In genomic region chr2:240296104-240296406, GRCh38 we compare ENCODE assay signal across 28 cellular contexts.
DNase-seq lines count a peak whose midpoint lies in the region; ATAC-seq and TF ChIP-seq lines count a peak whose summit lies in the region.
"Had no signal": no experiment of that assay in that cellular context is flagged by ENCODE, and none has a peak within 500 bp of the region (broad histone marks: within the 10 kb centered on the region; RNA-seq: fewer than 3 reads in every experiment).

No MANE protein-coding gene starts in this region.

- peak overlapping the region in 3 of 5 experiments; percentile 55 to 71 (median 60) for H3K4me3 Mint-ChIP-seq in brain
- H3K4me3 Mint-ChIP-seq: CD14-positive monocyte; CD8-positive, alpha-beta memory T cell had no signal

- H3K9me3 Mint-ChIP-seq in brain = no peaks in the 10 kb centered on the region
- H3K9me3 Mint-ChIP-seq: CD14-positive monocyte; CD8-positive, alpha-beta memory T cell had no signal

- no TSS peak for BruUV-seq in HCT116 (replicated peaks; lab: Mats Ljungman, UMichigan)

- DNase-seq in SK-N-SH = peak; percentile 15
- DNase-seq in HCT116 (ENCODE audit: low read depth, low spot score) = no peak
- DNase-seq in osteoblast (ENCODE audit: insufficient read length, low spot score, missing footprints) = peak; percentile 74
- no peak for DNase-seq in activated T-cell treated with anti-CD3 and anti-CD28 coated beads for 4 hours
- DNase-seq: 8988T; ACHN; BE2C; CD8-positive, alpha-beta memory T cell; DMS 273 treated with DMSO at 0.1 percent for 48 hours; DMS79; EL; GDM1; GM23248; IMR-90; MM.1S; NCI-H2029; NCI-H2171; NCI-H226; NCI-H510A; PC-3 had no signal

- no peaks in the 10 kb centered on the region for H3K79me2 ChIP-seq in SK-N-SH (ENCODE audit: insufficient read depth)
- no peaks in the 10 kb centered on the region for H3K79me2 ChIP-seq in HCT116 (ENCODE audit: insufficient read depth, low read length)
- no peaks in the 10 kb centered on the region for H3K79me2 ChIP-seq in osteoblast (ENCODE audit: insufficient read depth, low read length)

- intact Hi-C loops in HCT116 (cut with micrococcal nuclease) = loop anchor here (10.0 kb wide), 1 partner anchor 139 kb away; the partner anchor contains the start of gene GPC1

- H2AFZ ChIP-seq in SK-N-SH (ENCODE audit: low read depth) = no peak overlapping the region
- peak overlapping the region; percentile 51 for H2AFZ ChIP-seq in HCT116 (ENCODE audit: low read depth, low read length, poor library complexity, severe bottlenecking)
- no peak overlapping the region for H2AFZ ChIP-seq in osteoblast (ENCODE audit: low read length)
- H2AFZ ChIP-seq: GM23248 had no signal

- no peak for TF ChIP-seq CTCF in SK-N-SH (IDR thresholded peaks at IDR 0.05)
- no peak for TF ChIP-seq CTCF in HCT116 (IDR thresholded peaks at IDR 0.05 in 2 of 3, conservative IDR thresholded peaks at IDR 0.05 in 1 of 3; ENCODE audit: borderline replicate concordance in 1 of 3, insufficient read depth in 1 of 3, low read depth in 2 of 3, low read length in 2 of 3)
- TF ChIP-seq CTCF in brain (conservative IDR thresholded peaks at IDR 0.05) = no peak
- TF ChIP-seq CTCF in osteoblast (IDR thresholded peaks at IDR 0.05; ENCODE audit: extremely low read depth, low read depth, low read length) = no peak

- TF ChIP-seq RAD21 in SK-N-SH (IDR thresholded peaks at IDR 0.05; ENCODE audit: low read length) (no peak), HCT116 (IDR thresholded peaks at IDR 0.05; ENCODE audit: low read depth) (no peak)

- H3K4me2 ChIP-seq in SK-N-SH = no peak overlapping the region
- peak overlapping the region; percentile 56 for H3K4me2 ChIP-seq in HCT116 (ENCODE audit: low read length)
- no peak overlapping the region for H3K4me2 ChIP-seq in osteoblast (ENCODE audit: insufficient read depth, low read length)
- H3K4me2 ChIP-seq: KMS-11 had no signal

- no peak for TF ChIP-seq POLR2A in HCT116 (IDR thresholded peaks at IDR 0.05; ENCODE audit: borderline replicate concordance, extremely low read depth, insufficient read depth, insufficient read length)

- no peak overlapping the region for H3K27ac ChIP-seq in SK-N-SH (ENCODE audit: low read depth in 2 of 2, low read length in 1 of 2)
- H3K27ac ChIP-seq in HCT116 (ENCODE audit: low read depth, low read length) = no peak overlapping the region
- H3K27ac ChIP-seq in osteoblast (ENCODE audit: low read depth, low read length) = no peak overlapping the region
- H3K27ac ChIP-seq: GM23248, KMS-11 had no signal

- H3F3A ChIP-seq in SK-N-SH (replicated peaks; ENCODE audit: insufficient read depth) = no peaks in the 10 kb centered on the region

- H4K20me1 ChIP-seq in SK-N-SH (ENCODE audit: insufficient read depth) (no peaks in the 10 kb centered on the region), HCT116 (ENCODE audit: insufficient read depth) (no peaks in the 10 kb centered on the region), osteoblast (ENCODE audit: insufficient read depth, low read length) (no peaks in the 10 kb centered on the region)

- peaks cover 3% of the 10 kb centered on the region for H3K27me3 Mint-ChIP-seq in brain

- TF ChIP-seq EP300 in SK-N-SH (IDR thresholded peaks at IDR 0.05; ENCODE audit: borderline replicate concordance in 1 of 2, low read depth in 1 of 2, low read length in 1 of 2) = no peak

- H3K9me3 ChIP-seq in SK-N-SH = no peaks in the 10 kb centered on the region
- H3K9me3 ChIP-seq in HCT116 (ENCODE audit: control insufficient read depth in 1 of 2, insufficient read depth in 1 of 2, low read depth in 1 of 2, low read length in 2 of 2) = no peaks in the 10 kb centered on the region
- H3K9me3 ChIP-seq in osteoblast (ENCODE audit: low read depth, low read length) = no peaks in the 10 kb centered on the region
- H3K9me3 ChIP-seq: BE2C, HAP-1 had no signal

- POLR2A ChIA-PET in SK-N-SH (lab: Yijun Ruan, JAX) = no interaction called here
- POLR2A ChIA-PET in HCT116 (lab: Charles Lee) = no interaction called here

- H3K27me3 ChIP-seq in SK-N-SH (ENCODE audit: insufficient read depth) (no peaks in the 10 kb centered on the region), HCT116 (ENCODE audit: insufficient read depth, low read length) (no peaks in the 10 kb centered on the region), osteoblast (ENCODE audit: insufficient read depth, low read length) (peaks cover 3% of the 10 kb centered on the region)
- H3K27me3 ChIP-seq: BE2C had no signal

- no peak overlapping the region for H3K9ac ChIP-seq in SK-N-SH
- no peak overlapping the region for H3K9ac ChIP-seq in HCT116 (ENCODE audit: low read length)
- H3K9ac ChIP-seq: GM23248, KMS-11 had no signal

- H3K4me3 ChIP-seq in SK-N-SH (ENCODE audit: low read depth in 2 of 2, low read length in 1 of 2) (no peak overlapping the region), HCT116 (replicated peaks in 1 of 2; ENCODE audit: low read depth in 1 of 2, low read length in 2 of 2) (no peak overlapping the region), osteoblast (ENCODE audit: insufficient read depth, low read length) (no peak overlapping the region)
- H3K4me3 ChIP-seq: GM12878, GM23248, HAP-1 had no signal

- H3K36me3 Mint-ChIP-seq in brain = no peaks in the 10 kb centered on the region
- H3K36me3 Mint-ChIP-seq: CD14-positive monocyte; CD8-positive, alpha-beta memory T cell had no signal

- ATAC-seq in SK-N-SH treated with all-trans-retinoic acid at 6 μM for 48 hours (no peak), HCT116 (peak; percentile 52), GM18909 (IDR thresholded peaks at IDR 0.05; ENCODE audit: poor library complexity, unreplicated experiment) (no peak), GM21737 (IDR thresholded peaks at IDR 0.05; ENCODE audit: unreplicated experiment) (no peak)
- ATAC-seq: GM12878, PC-3 had no signal

- H3K9me2 ChIP-seq in SK-N-SH = no peaks in the 10 kb centered on the region
- H3K9me2 ChIP-seq in HCT116 (ENCODE audit: insufficient read depth) = no peaks in the 10 kb centered on the region

- 60% methylated on average over 11 of the region's 11 CpGs for WGBS in SK-N-SH (ENCODE audit: low lambda C conversion rate)

- peaks cover 0 to 9% of the 10 kb centered on the region in 2 experiments; a peak in 1 of 4 replicates for H3K4me1 ChIP-seq in SK-N-SH (ENCODE audit: control insufficient read depth in 1 of 2, insufficient read depth in 2 of 2, low read depth in 1 of 2, low read length in 1 of 2)
- peaks cover 8 to 16% of the 10 kb centered on the region in 2 experiments for H3K4me1 ChIP-seq in HCT116 (ENCODE audit: control insufficient read depth in 1 of 2, insufficient read depth in 2 of 2, low read length in 2 of 2)
- H3K4me1 ChIP-seq in osteoblast (ENCODE audit: insufficient read depth, low read length) = no peaks in the 10 kb centered on the region

- H3K36me3 ChIP-seq in SK-N-SH (replicated peaks in 1 of 2; ENCODE audit: control insufficient read depth in 1 of 2, insufficient read depth in 2 of 2, low read length in 1 of 2) = no peaks in the 10 kb centered on the region
- H3K36me3 ChIP-seq in HCT116 (ENCODE audit: control insufficient read depth in 1 of 2, insufficient read depth in 2 of 2, low read length in 2 of 2) = no peaks in the 10 kb centered on the region
- no peaks in the 10 kb centered on the region for H3K36me3 ChIP-seq in osteoblast (ENCODE audit: insufficient read depth, low read length)
- H3K36me3 ChIP-seq: BE2C, HAP-1 had no signal

- CTCF ChIA-PET in SK-N-SH (lab: Yijun Ruan, JAX) (no interaction called here), HCT116 (lab: Charles Lee) (no interaction called here)

- peak overlapping the region; percentile 62 to 95 (median 90) for H3K27ac Mint-ChIP-seq in brain
- H3K27ac Mint-ChIP-seq: CD14-positive monocyte had no signal

- peaks cover 94% of the 10 kb centered on the region for H3K4me1 Mint-ChIP-seq in brain
- H3K4me1 Mint-ChIP-seq: CD14-positive monocyte; CD8-positive, alpha-beta memory T cell had no signal

- RAD21 ChIA-PET in HCT116 (lab: Charles Lee; ENCODE audit: low non-redundant PET in 1 of 2, low total read pairs in 2 of 2, uncharacterized antibody in 2 of 2, unreplicated experiment in 2 of 2) = no interaction called here

TF ChIP-seq in SK-N-SH, 30 proteins besides CTCF, POLR2A, EP300 and RAD21 (continues in another document):
- TF ChIP-seq CHD2 (IDR thresholded peaks at IDR 0.05; ENCODE audit: low read length, partially characterized antibody) = no peak
- TF ChIP-seq RCOR1 (IDR thresholded peaks at IDR 0.05; ENCODE audit: low read length) = no peak
- TF ChIP-seq MXI1 (IDR thresholded peaks at IDR 0.05; ENCODE audit: low read depth, low read length) = no peak
- TF ChIP-seq ELF1 (IDR thresholded peaks at IDR 0.05) = no peak
- TF ChIP-seq RXRA (IDR thresholded peaks at IDR 0.05; ENCODE audit: borderline replicate concordance, low read depth) = no peak

TF ChIP-seq in SK-N-SH treated with all-trans-retinoic acid at 6 μM for 48 hours, 23 proteins besides CTCF, POLR2A, EP300 and RAD21 (continues in another document):
- no peak for TF ChIP-seq TOX (CRISPR knock-in tag; IDR thresholded peaks at IDR 0.05; ENCODE audit: borderline replicate concordance)
- no peak for TF ChIP-seq POU6F1 (CRISPR knock-in tag; IDR thresholded peaks at IDR 0.05; ENCODE audit: borderline replicate concordance, low read depth)

TF ChIP-seq in HCT116, 20 proteins besides CTCF, POLR2A, EP300 and RAD21:
- TF ChIP-seq MAX (IDR thresholded peaks at IDR 0.05) = no peak
- no peak for TF ChIP-seq ZFX (IDR thresholded peaks at IDR 0.05)
- no peak for TF ChIP-seq ZNF274 (IDR thresholded peaks at IDR 0.05; ENCODE audit: low read depth, low read length)
- TF ChIP-seq SRF (IDR thresholded peaks at IDR 0.05; ENCODE audit: low read depth) = no peak
- no peak for TF ChIP-seq CBX3 (IDR thresholded peaks at IDR 0.05; ENCODE audit: low read depth)
- TF ChIP-seq ATF3 (IDR thresholded peaks at IDR 0.05) = no peak
- TF ChIP-seq EZH2 (IDR thresholded peaks at IDR 0.05) = no peak
- TF ChIP-seq TCF7L2 (IDR thresholded peaks at IDR 0.05; ENCODE audit: borderline replicate concordance, extremely low read depth, insufficient read depth, insufficient read length) = no peak
- no peak for TF ChIP-seq SIN3A (IDR thresholded peaks at IDR 0.05; ENCODE audit: low read depth)
TF ChIP-seq in HCT116: peak in this region for 0.

Comparison
In these comparisons a context has a peak if more than half of its experiments do, and no peak if none do; other contexts are left out.
1. DNase-seq: peak in SK-N-SH (single experiment) and osteoblast (single experiment); none in HCT116 (single experiment) and activated T-cell treated with anti-CD3 and anti-CD28 coated beads for 4 hours (single experiment).